8 cellular contexts compared by ENCODE assay signal in the genomic region with DNA sequence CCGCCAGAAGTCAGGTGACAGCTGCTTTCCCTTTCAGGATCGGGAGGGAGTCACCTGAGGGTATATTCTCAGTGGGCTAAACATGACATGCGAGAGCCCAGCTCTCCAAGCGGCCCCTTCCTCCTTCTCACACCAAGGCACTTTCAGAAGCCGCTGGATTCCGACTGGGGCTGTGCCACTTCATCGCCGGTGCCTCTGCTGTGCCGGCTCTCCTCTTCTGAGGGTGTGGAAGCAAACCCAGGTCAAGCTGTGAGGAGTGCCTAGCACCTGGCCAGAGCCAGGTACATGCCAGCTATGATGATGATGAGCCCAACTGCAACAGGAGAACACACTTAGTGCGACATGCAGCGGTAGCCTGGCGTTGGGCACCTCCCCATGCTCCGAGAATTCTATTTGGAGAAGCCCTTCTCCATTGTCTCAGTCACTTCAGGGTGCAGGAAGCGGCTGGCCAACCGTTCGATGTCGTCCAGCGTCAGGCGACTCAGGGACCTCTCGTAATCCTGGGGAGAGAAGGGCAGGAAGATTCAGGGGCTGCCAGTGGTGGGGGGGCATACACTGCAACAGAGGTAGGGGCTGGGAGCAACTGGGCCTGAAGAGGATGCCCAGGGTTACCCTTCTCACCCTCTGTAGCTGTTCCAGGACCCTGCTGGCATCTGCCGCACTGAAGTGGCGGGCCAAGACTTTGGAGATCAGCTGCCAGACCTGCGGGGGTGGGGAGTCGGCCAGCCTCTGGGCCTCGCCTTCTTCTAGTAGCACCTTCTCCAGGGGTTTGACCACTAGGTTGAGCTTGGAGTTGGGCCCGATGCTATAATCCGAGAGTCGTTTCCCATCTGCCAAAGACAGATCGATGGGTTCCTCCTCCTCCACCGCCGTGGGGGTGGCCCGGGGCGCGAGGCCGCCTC. TPM values are rescaled to one million over a fixed set of nuclear protein-coding genes. Genes with fewer than 3 reads are reported as not detected.
A peak's percentile ranks its signal among the peaks of the same experiment; 100 is the strongest.
DNase-seq lines count a peak whose midpoint lies in the region; ATAC-seq and TF ChIP-seq lines count a peak whose summit lies in the region.

No MANE protein-coding gene starts in this region.

- peak overlapping the region; percentile 77 for H3K4me2 ChIP-seq in BLaER1

- peaks cover 56% of the 10 kb centered on the region for H3K4me1 ChIP-seq in BLaER1

- no peak for TF ChIP-seq CTCF in coronary artery (IDR thresholded peaks at IDR 0.05)

- DNase-seq in Jurkat, Clone E6-1 (ENCODE audit: low read depth, low spot score), result no peak
- DNase-seq in coronary artery (ENCODE audit: low spot score), result peak; percentile 71
- DNase-seq in naive thymus-derived CD8-positive, alpha-beta T cell, result no peak
- DNase-seq in islet precursor cell, result no peak
- no peak for DNase-seq in HPDE6-E6E7 (ENCODE audit: extremely low spot score)
- DNase-seq in stimulated activated CD4-positive, alpha-beta T cell treated with anti-CD3 and anti-CD28 coated beads, Interleukin-12 subunit alpha, Interleukin-12 subunit beta, amount 100 ng/mL, for 4 hours, result no peak

- H4K20me1 ChIP-seq in BLaER1, result peaks cover 40% of the 10 kb centered on the region

- peaks cover 32% of the 10 kb centered on the region for H3K9me3 ChIP-seq in BLaER1

- peaks cover 0 to 8% (median 0%) of the 10 kb centered on the region in 3 donors for H3K36me3 Mint-ChIP-seq in naive thymus-derived CD8-positive, alpha-beta T cell

- no peaks in the 10 kb centered on the region for H3K9me3 Mint-ChIP-seq in naive thymus-derived CD8-positive, alpha-beta T cell

- peak overlapping the region; percentile 86 for H3K9ac ChIP-seq in BLaER1

- H3K4me3 ChIP-seq in BLaER1 (peak overlapping the region; percentile 80), coronary artery (peak overlapping the region; percentile 85)
- H3K4me3 ChIP-seq in Jurkat, Clone E6-1 (ENCODE audit: low read length), result peak overlapping the region; percentile 66

- H3K27me3 Mint-ChIP-seq in naive thymus-derived CD8-positive, alpha-beta T cell, result no peaks in the 10 kb centered on the region

- peak overlapping the region; percentile 62 to 80 (median 70) for H3K4me3 Mint-ChIP-seq in naive thymus-derived CD8-positive, alpha-beta T cell

- POLR2A ChIA-PET in naive thymus-derived CD8-positive, alpha-beta T cell (lab: Charles Lee), result interaction anchor here (0.6 to 9.4 kb wide), 18 partner anchors 8 to 115 kb away, joined by 3 to 102 read pairs (median 6); partner anchors contain the start of genes FAM3A, FAM50A, IKBKG and PLXNA3

- H3K4me1 Mint-ChIP-seq in naive thymus-derived CD8-positive, alpha-beta T cell, result peaks cover 4 to 44% (median 29%) of the 10 kb centered on the region in 4 donors

- peaks cover 40% of the 10 kb centered on the region for H3K27me3 ChIP-seq in BLaER1

- peak overlapping the region in 6 of 10 donors; percentile 17 to 74 (median 60) for H3K27ac Mint-ChIP-seq in naive thymus-derived CD8-positive, alpha-beta T cell

- peak overlapping the region; percentile 88 for H3K27ac ChIP-seq in BLaER1
- peak overlapping the region in 1 of 2 donors; percentile 90 for H3K27ac ChIP-seq in coronary artery

- ATAC-seq in naive thymus-derived CD8-positive, alpha-beta T cell, result no peak
- no peak for ATAC-seq in HG02840 (IDR thresholded peaks at IDR 0.05; ENCODE audit: low FRiP score, unreplicated experiment)

- H3K36me3 ChIP-seq in BLaER1, result peaks cover 30% of the 10 kb centered on the region

RNA-seq across cellular contexts. Expression of gene UBL4A, which starts 1.0 kb away (rescaled TPM):
- polyA plus RNA-seq in Jurkat, Clone E6-1 (2012; ENCODE audit: insufficient read depth, insufficient read length), result 47.4 TPM
- 10 to 100 TPM; 29.0 to 30.9 TPM for total RNA-seq in naive thymus-derived CD8-positive, alpha-beta T cell
- polyA plus RNA-seq in naive thymus-derived CD8-positive, alpha-beta T cell, result 10 to 100 TPM; 31.1 to 51.7 (median 37.9) TPM

RNA-seq across cellular contexts. Expression of gene SLC10A3, which starts 5.0 kb away (rescaled TPM):
- 11.9 TPM for polyA plus RNA-seq in Jurkat, Clone E6-1 (2012; ENCODE audit: insufficient read depth, insufficient read length)
- total RNA-seq in naive thymus-derived CD8-positive, alpha-beta T cell, result 10 to 100 TPM; 18.2 to 20.9 TPM
- 10 to 100 TPM; 30.5 to 42.3 (median 35.9) TPM for polyA plus RNA-seq in naive thymus-derived CD8-positive, alpha-beta T cell

RNA-seq across cellular contexts. Expression of gene LAGE3, which starts 6.3 kb away (rescaled TPM):
- polyA plus RNA-seq in Jurkat, Clone E6-1 (2012; ENCODE audit: insufficient read depth, insufficient read length), result 58.9 TPM
- total RNA-seq in naive thymus-derived CD8-positive, alpha-beta T cell, result 10 to 100 TPM; 18.6 to 23.3 TPM
- polyA plus RNA-seq in naive thymus-derived CD8-positive, alpha-beta T cell, result 10 to 100 TPM; 62.6 to 81.8 (median 72.7) TPM

RNA-seq across cellular contexts. Expression of gene PLXNA3, which starts 27.3 kb away (rescaled TPM):
- 32.7 TPM for polyA plus RNA-seq in Jurkat, Clone E6-1 (2012; ENCODE audit: insufficient read depth, insufficient read length)
- total RNA-seq in naive thymus-derived CD8-positive, alpha-beta T cell, result 10 to 100 TPM; 49.5 to 50.4 TPM
- polyA plus RNA-seq in naive thymus-derived CD8-positive, alpha-beta T cell, result under 1 TPM; 0.27 to 0.67 (median 0.36) TPM

RNA-seq across cellular contexts. Expression of gene FAM3A, which starts 30.6 kb away (rescaled TPM):
- 28.8 TPM for polyA plus RNA-seq in Jurkat, Clone E6-1 (2012; ENCODE audit: insufficient read depth, insufficient read length)
- total RNA-seq in naive thymus-derived CD8-positive, alpha-beta T cell, result 10 to 100 TPM; 66.0 to 69.4 TPM
- 10 to 100 TPM; 24.3 to 33.3 (median 26.0) TPM for polyA plus RNA-seq in naive thymus-derived CD8-positive, alpha-beta T cell
